In the genomic region with DNA sequence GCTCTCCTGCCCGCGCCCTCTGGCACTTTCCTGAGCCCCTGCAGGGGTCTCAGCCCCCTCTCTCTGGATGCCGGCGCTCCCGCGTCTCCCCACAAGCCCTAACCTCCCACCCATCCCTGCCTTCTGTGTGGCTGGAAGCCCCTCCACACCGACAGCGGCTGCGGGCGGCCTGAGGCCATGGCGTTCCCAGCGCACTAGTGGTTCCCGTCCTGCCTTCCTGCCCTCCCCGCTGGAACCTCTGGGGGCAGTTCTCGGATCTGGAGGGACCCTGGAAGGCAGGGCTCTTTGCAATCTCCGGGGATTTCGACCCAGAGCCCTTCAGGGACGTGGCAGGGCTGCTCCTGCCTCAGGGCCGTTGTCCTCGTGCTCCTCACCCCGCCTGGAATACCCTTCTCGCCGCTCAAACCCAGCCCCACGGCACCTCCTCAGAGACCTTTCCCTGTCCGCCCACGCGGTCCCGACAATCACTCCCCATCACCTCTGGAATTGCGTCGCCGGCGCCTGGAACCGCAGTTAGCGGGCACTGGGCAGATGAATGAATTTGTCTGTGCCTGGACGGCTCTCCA, we compare ENCODE assay signal across 11 cellular contexts. TPM values are rescaled to one million over a fixed set of nuclear protein-coding genes. Genes with fewer than 3 reads are reported as not detected.
DNase-seq lines count a peak whose midpoint lies in the region; ATAC-seq and TF ChIP-seq lines count a peak whose summit lies in the region.
"Had no signal": no experiment of that assay in that cellular context is flagged by ENCODE, and none has a peak within 500 bp of the region (broad histone marks: within the 10 kb centered on the region; RNA-seq: fewer than 3 reads in every experiment).

No MANE protein-coding gene starts in this region.

- no peak for DNase-seq in breast epithelium (ENCODE audit: low spot score in 2 of 2)
- DNase-seq in MCF 10A (ENCODE audit: unreplicated experiment): no peak
- DNase-seq in SK-N-SH: peak; percentile 73
- no peak for DNase-seq in fibroblast of the aortic adventitia (ENCODE audit: low read depth)
- DNase-seq in type B pancreatic cell (ENCODE audit: extremely low spot score, unreplicated experiment): no peak
- DNase-seq in NCI-H1436 treated with DMSO at 0.1 percent for 48 hours (lab: John Stamatoyannopoulos, UW): no peak
- no peak for DNase-seq in SKM-1 treated with dmso at 0.1 percent for 144 hours (lab: John Stamatoyannopoulos, UW; ENCODE audit: unreplicated experiment)
- DNase-seq: MV-4-11 had no signal

- no peaks in the 10 kb centered on the region for H3F3A ChIP-seq in SK-N-SH (replicated peaks; ENCODE audit: insufficient read depth)

- TF ChIP-seq CTCF in breast epithelium (IDR thresholded peaks at IDR 0.05): no peak
- no peak for TF ChIP-seq CTCF in MCF 10A (IDR thresholded peaks at IDR 0.05; ENCODE audit: unreplicated experiment)
- no peak for TF ChIP-seq CTCF in SK-N-SH (IDR thresholded peaks at IDR 0.05)
- peak; percentile 17 for TF ChIP-seq CTCF in fibroblast of the aortic adventitia (IDR thresholded peaks at IDR 0.05; ENCODE audit: insufficient read depth, low read length)
- no peak for TF ChIP-seq CTCF in type B pancreatic cell (conservative IDR thresholded peaks at IDR 0.05)

- ATAC-seq in HG03457 (IDR thresholded peaks at IDR 0.05; ENCODE audit: unreplicated experiment): no peak

- H3K4me2 ChIP-seq in SK-N-SH: no peak overlapping the region

- H3K27me3 Mint-ChIP-seq in MCF 10A (ENCODE audit: insufficient read depth, unreplicated experiment): no peaks in the 10 kb centered on the region
- peaks cover 73% of the 10 kb centered on the region for H3K27me3 Mint-ChIP-seq in type B pancreatic cell

- TF ChIP-seq POLR2A in breast epithelium (IDR thresholded peaks at IDR 0.05): no peak

- peaks cover 15 to 46% of the 10 kb centered on the region in 2 donors for H3K27me3 ChIP-seq in breast epithelium
- H3K27me3 ChIP-seq in SK-N-SH (ENCODE audit: insufficient read depth): peaks cover 20% of the 10 kb centered on the region

- H3K27ac Mint-ChIP-seq in MCF 10A (ENCODE audit: low read depth, unreplicated experiment) (no peak overlapping the region), type B pancreatic cell (no peak overlapping the region)

- H3K27ac ChIP-seq in breast epithelium: peak overlapping the region in 1 of 2 donors; percentile 61
- no peak overlapping the region for H3K27ac ChIP-seq in SK-N-SH (ENCODE audit: low read depth in 2 of 2, low read length in 1 of 2)
- H3K27ac ChIP-seq: SJSA1 had no signal

- no TSS peak for BruUV-seq in MCF 10A (replicated peaks; lab: Mats Ljungman, UMichigan)

- H3K36me3 Mint-ChIP-seq in MCF 10A (ENCODE audit: insufficient read depth, unreplicated experiment) (no peaks in the 10 kb centered on the region), type B pancreatic cell (no peaks in the 10 kb centered on the region)

- no peaks in the 10 kb centered on the region for H3K9me2 ChIP-seq in SK-N-SH

- intact Hi-C loops in breast epithelium (cut with DNase I; ENCODE audit: low total_unique reads) (no loop called here), MCF 10A (cut with micrococcal nuclease) (loop anchor here (1.0 to 2.0 kb wide), 2 partner anchors 14 to 51 kb away; no protein-coding TSS in a partner anchor)

- no peaks in the 10 kb centered on the region for H3K79me2 ChIP-seq in SK-N-SH (ENCODE audit: insufficient read depth)

- H3K9me3 ChIP-seq in breast epithelium (no peaks in the 10 kb centered on the region), SK-N-SH (no peaks in the 10 kb centered on the region)

- H4K20me1 ChIP-seq in SK-N-SH (ENCODE audit: insufficient read depth): no peaks in the 10 kb centered on the region

- TF ChIP-seq RAD21 in SK-N-SH (IDR thresholded peaks at IDR 0.05; ENCODE audit: low read length): no peak

- 35% methylated on average over 18 of the region's 35 CpGs for WGBS in SK-N-SH (ENCODE audit: low lambda C conversion rate)

- H3K9me3 Mint-ChIP-seq in MCF 10A (ENCODE audit: unreplicated experiment): no peaks in the 10 kb centered on the region
- H3K9me3 Mint-ChIP-seq in type B pancreatic cell: no peaks in the 10 kb centered on the region

- H3K4me1 ChIP-seq in breast epithelium: peaks cover 14 to 20% of the 10 kb centered on the region in 2 donors
- peaks cover 6 to 16% of the 10 kb centered on the region in 2 experiments; a peak in 1 of 4 replicates for H3K4me1 ChIP-seq in SK-N-SH (ENCODE audit: control insufficient read depth in 1 of 2, insufficient read depth in 2 of 2, low read depth in 1 of 2, low read length in 1 of 2)

- CTCF ChIA-PET in MCF 10A (lab: Yijun Ruan, JAX): interaction anchor here (0.6 to 5.7 kb wide), 16 partner anchors 10 to 442 kb away, joined by 3 to 118 read pairs (median 4); no protein-coding TSS in a partner anchor
- CTCF ChIA-PET in SK-N-SH (lab: Yijun Ruan, JAX): interaction anchor here (0.6 to 16.1 kb wide), 28 partner anchors 10 to 373 kb away, joined by 3 to 290 read pairs (median 5); no protein-coding TSS in a partner anchor

- no peak overlapping the region for H3K9ac ChIP-seq in SK-N-SH

- H3K4me1 Mint-ChIP-seq in MCF 10A (ENCODE audit: insufficient read depth, unreplicated experiment) (peaks cover 25% of the 10 kb centered on the region), type B pancreatic cell (ENCODE audit: unreplicated experiment) (no peaks in the 10 kb centered on the region)

- no peak overlapping the region for H2AFZ ChIP-seq in SK-N-SH (ENCODE audit: low read depth)

- TF ChIP-seq EP300 in SK-N-SH (IDR thresholded peaks at IDR 0.05; ENCODE audit: borderline replicate concordance in 1 of 2, low read depth in 1 of 2, low read length in 1 of 2): no peak

- no peaks in the 10 kb centered on the region for H3K36me3 ChIP-seq in breast epithelium
- H3K36me3 ChIP-seq in SK-N-SH (replicated peaks in 1 of 2; ENCODE audit: control insufficient read depth in 1 of 2, insufficient read depth in 2 of 2, low read length in 1 of 2): no peaks in the 10 kb centered on the region
- H3K36me3 ChIP-seq: SJSA1 had no signal

- POLR2A ChIA-PET in MCF 10A (lab: Yijun Ruan, JAX): interaction anchor here (1.0 to 2.5 kb wide), 4 partner anchors 10 to 67 kb away, joined by 3 to 26 read pairs (median 10); a partner anchor contains a TSS
- POLR2A ChIA-PET in SK-N-SH (lab: Yijun Ruan, JAX): no interaction called here

- H3K4me3 ChIP-seq in breast epithelium (peak overlapping the region in 2 of 3 donors; percentile 46 to 66), SK-N-SH (ENCODE audit: low read depth in 2 of 2, low read length in 1 of 2) (no peak overlapping the region), fibroblast of the aortic adventitia (ENCODE audit: low read depth, low read length) (no peak overlapping the region)
- H3K4me3 ChIP-seq: SJSA1 had no signal

- H3K4me3 Mint-ChIP-seq in MCF 10A (ENCODE audit: unreplicated experiment): no peak overlapping the region
- H3K4me3 Mint-ChIP-seq in type B pancreatic cell: peak overlapping the region; percentile 14

TF ChIP-seq in SK-N-SH, 30 proteins besides CTCF, POLR2A, EP300 and RAD21 (continues in another document):
- TF ChIP-seq MEF2A (IDR thresholded peaks at IDR 0.05; ENCODE audit: borderline replicate concordance, low read depth) (no peak), FOXM1 (IDR thresholded peaks at IDR 0.05; ENCODE audit: low read depth) (no peak), NFIC (IDR thresholded peaks at IDR 0.05; ENCODE audit: borderline replicate concordance) (no peak), TEAD4 (IDR thresholded peaks at IDR 0.05; ENCODE audit: borderline replicate concordance, insufficient read depth) (no peak)
- TF ChIP-seq, protein P1, sequence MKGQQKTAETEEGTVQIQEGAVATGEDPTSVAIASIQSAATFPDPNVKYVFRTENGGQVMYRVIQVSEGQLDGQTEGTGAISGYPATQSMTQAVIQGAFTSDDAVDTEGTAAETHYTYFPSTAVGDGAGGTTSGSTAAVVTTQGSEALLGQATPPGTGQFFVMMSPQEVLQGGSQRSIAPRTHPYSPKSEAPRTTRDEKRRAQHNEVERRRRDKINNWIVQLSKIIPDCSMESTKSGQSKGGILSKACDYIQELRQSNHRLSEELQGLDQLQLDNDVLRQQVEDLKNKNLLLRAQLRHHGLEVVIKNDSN (IDR thresholded peaks at IDR 0.05; ENCODE audit: borderline replicate concordance, low read depth): no peak

RNA-seq across cellular contexts. Expression of a gene that starts 0.5 kb away (rescaled TPM):
- 10 to 100 TPM in 2 of 3 donors, not detected in 1; 10.8 to 11.1 TPM for total RNA-seq in breast epithelium
- 0.68 TPM in 1 of 2 replicates, not detected in the other for total RNA-seq in MCF 10A (2022)
- polyA plus RNA-seq in SK-N-SH (2012; rRNA removed): 0.13 and 0.33 TPM in 2 replicates
- 0.04 and 0.06 TPM in 2 replicates for polyA plus RNA-seq in SK-N-SH (2012; cell fraction: cytosol; rRNA removed)
- polyA plus RNA-seq in SK-N-SH (2012; cell fraction: nucleus; rRNA removed): 0.38 and 0.50 TPM in 2 replicates
- not detected in 2 replicates for total RNA-seq in fibroblast of the aortic adventitia (ENCODE audit: low replicate concordance)
- 13.8 and 15.6 TPM in 2 replicates for total RNA-seq in type B pancreatic cell (ENCODE audit: low replicate concordance)
- total RNA-seq: fibroblast of villous mesenchyme, SJSA1 had no signal

RNA-seq across cellular contexts. Expression of a gene that starts 4.4 kb away (rescaled TPM):
- total RNA-seq in breast epithelium (1 to 10 TPM in 2 of 3 donors, not detected in 1; 3.4 to 3.6 TPM), MCF 10A (2022) (5.0 and 7.6 TPM in 2 replicates), fibroblast of the aortic adventitia (ENCODE audit: low replicate concordance) (0.09 and 0.65 TPM in 2 replicates), type B pancreatic cell (ENCODE audit: low replicate concordance) (5.9 and 22.1 TPM in 2 replicates)
- polyA plus RNA-seq in SK-N-SH (2012; rRNA removed): 0.03 TPM in 2 replicates
- polyA plus RNA-seq in SK-N-SH (2012; cell fraction: cytosol; rRNA removed): 0.06 and 0.09 TPM in 2 replicates
- polyA plus RNA-seq in SK-N-SH (2012; cell fraction: nucleus; rRNA removed): 0.10 and 0.11 TPM in 2 replicates
- total RNA-seq: SJSA1 had no signal

RNA-seq across cellular contexts. Expression of a gene that starts 30.5 kb away (rescaled TPM):
- 10 to 100 TPM in 2 of 3 donors, 1 to 10 TPM in 1; 9.4 to 12.8 (median 11.5) TPM for total RNA-seq in breast epithelium
- total RNA-seq in MCF 10A (2022): 110 and 117 TPM in 2 replicates
- polyA plus RNA-seq in SK-N-SH (2012; rRNA removed): 225 and 289 TPM in 2 replicates
- polyA plus RNA-seq in SK-N-SH (2012; cell fraction: cytosol; rRNA removed): 134 and 197 TPM in 2 replicates
- 168 and 199 TPM in 2 replicates for polyA plus RNA-seq in SK-N-SH (2012; cell fraction: nucleus; rRNA removed)
- total RNA-seq in fibroblast of the aortic adventitia (ENCODE audit: low replicate concordance): 4.8 and 16.0 TPM in 2 replicates
- 31.8 and 40.0 TPM in 2 replicates for total RNA-seq in type B pancreatic cell (ENCODE audit: low replicate concordance)

RNA-seq across cellular contexts. Expression of a gene that starts 41.9 kb away (rescaled TPM):
- total RNA-seq in breast epithelium: 10 to 100 TPM in 2 of 3 donors, 1 to 10 TPM in 1; 3.8 to 13.1 (median 12.4) TPM
- total RNA-seq in MCF 10A (2022): 27.6 and 33.7 TPM in 2 replicates
- polyA plus RNA-seq in SK-N-SH (2012; rRNA removed): 20.8 TPM in 2 replicates
- polyA plus RNA-seq in SK-N-SH (2012; cell fraction: cytosol; rRNA removed): 2.6 and 5.2 TPM in 2 replicates
- 170 and 223 TPM in 2 replicates for polyA plus RNA-seq in SK-N-SH (2012; cell fraction: nucleus; rRNA removed)
- 2.0 and 4.4 TPM in 2 replicates for total RNA-seq in fibroblast of the aortic adventitia (ENCODE audit: low replicate concordance)
- total RNA-seq in type B pancreatic cell (ENCODE audit: low replicate concordance): 27.0 and 29.4 TPM in 2 replicates

Comparison
In these comparisons a context has a peak if more than half of its experiments do, and no peak if none do; other contexts are left out.
1. H3K4me3 ChIP-seq: peak in breast epithelium (2 of 3); none in SK-N-SH (0 of 2) and fibroblast of the aortic adventitia (single experiment).